ENCODE assay signal across 8 cellular contexts in genomic region chr1:1435094-1435903, GRCh38. TPM values are rescaled to one million over a fixed set of nuclear protein-coding genes. Genes with fewer than 3 reads are reported as not detected.
DNase-seq lines count a peak whose midpoint lies in the region; ATAC-seq, FAIRE-seq and TF ChIP-seq lines count a peak whose summit lies in the region.

VWA1 (plus strand) TSS chr1:1435690; CDS start chr1:1435749, 59 bp downstream.

- H3K4me3 Mint-ChIP-seq in activated naive CD8-positive, alpha-beta T cell treated with anti-CD3 and anti-CD28 coated beads, Interleukin-2, amount 10 ng/mL, durations not matched to agents 7 days and 5 days = peak within 1 kb of the TSS; percentile 53
- H3K4me3 Mint-ChIP-seq in glutamatergic neuron (ENCODE audit: unreplicated experiment) (peak within 1 kb of the TSS; percentile 90), osteocyte (ENCODE audit: unreplicated experiment) (peak within 1 kb of the TSS; percentile 59)

- H3K27ac ChIP-seq in A549 (peak within 1 kb of the TSS; percentile 74 to 94), temporal lobe (ENCODE audit: low read depth, low read length) (peak within 1 kb of the TSS; percentile 96)

- H3K4me3 ChIP-seq in A549 = peak within 1 kb of the TSS; percentile 67

- POLR2A ChIA-PET in A549 (lab: Yijun Ruan, JAX) = no interaction called here
- POLR2A ChIA-PET in activated naive CD8-positive, alpha-beta T cell treated with anti-CD3 and anti-CD28 coated beads, Interleukin-2, amount 10 ng/mL, durations not matched to agents 7 days and 5 days (lab: Charles Lee) = interaction anchor here (1.2 kb wide), 1 partner anchor 28 kb away, joined by 4 read pairs; the partner anchor contains the start of gene MRPL20

- H3K27me3 Mint-ChIP-seq in activated naive CD8-positive, alpha-beta T cell treated with anti-CD3 and anti-CD28 coated beads, Interleukin-2, amount 10 ng/mL, durations not matched to agents 7 days and 5 days = peaks cover 13% of the 10 kb centered on the region
- H3K27me3 Mint-ChIP-seq in glutamatergic neuron (ENCODE audit: unreplicated experiment) (peaks cover 4% of the 10 kb centered on the region), osteocyte (ENCODE audit: unreplicated experiment) (no peaks in the 10 kb centered on the region)

- WGBS in A549 (ENCODE audit: missing lambda C conversion rate) = 43% methylated on average over 23 of the region's 91 CpGs

- no peak for FAIRE-seq in A549 (lab: Jason Lieb, UNC)

- CTCF ChIA-PET in A549 (lab: Yijun Ruan, JAX) = interaction anchor here (0.8 to 4.2 kb wide), 2 partner anchors 11 to 70 kb away, joined by 3 to 16 read pairs; no protein-coding TSS in a partner anchor

- H3K36me3 Mint-ChIP-seq in activated naive CD8-positive, alpha-beta T cell treated with anti-CD3 and anti-CD28 coated beads, Interleukin-2, amount 10 ng/mL, durations not matched to agents 7 days and 5 days = no peaks in the 10 kb centered on the region
- H3K36me3 Mint-ChIP-seq in glutamatergic neuron (ENCODE audit: unreplicated experiment) = no peaks in the 10 kb centered on the region
- H3K36me3 Mint-ChIP-seq in osteocyte (ENCODE audit: unreplicated experiment) = no peaks in the 10 kb centered on the region

- no peak for TF ChIP-seq EP300 in A549 (IDR thresholded peaks at IDR 0.05)

- TF ChIP-seq CTCF in A549 (IDR thresholded peaks at IDR 0.05) (no peak), GM20000 (IDR thresholded peaks at IDR 0.05; ENCODE audit: extremely low read depth, missing control alignments) (no peak), glutamatergic neuron (IDR thresholded peaks at IDR 0.05; ENCODE audit: partially characterized antibody, unreplicated experiment) (no peak), osteocyte (IDR thresholded peaks at IDR 0.05) (no peak)

- H3K9me3 Mint-ChIP-seq in activated naive CD8-positive, alpha-beta T cell treated with anti-CD3 and anti-CD28 coated beads, Interleukin-2, amount 10 ng/mL, durations not matched to agents 7 days and 5 days = no peaks in the 10 kb centered on the region
- H3K9me3 Mint-ChIP-seq in glutamatergic neuron (ENCODE audit: unreplicated experiment) = peaks cover 4% of the 10 kb centered on the region
- H3K9me3 Mint-ChIP-seq in osteocyte (ENCODE audit: unreplicated experiment) = no peaks in the 10 kb centered on the region

- TF ChIP-seq RAD21 in A549 (conservative IDR thresholded peaks at IDR 0.05 in 1 of 2, IDR thresholded peaks at IDR 0.05 in 1 of 2) = no peak

- H3K4me1 Mint-ChIP-seq in activated naive CD8-positive, alpha-beta T cell treated with anti-CD3 and anti-CD28 coated beads, Interleukin-2, amount 10 ng/mL, durations not matched to agents 7 days and 5 days = peaks cover 3% of the 10 kb centered on the region
- H3K4me1 Mint-ChIP-seq in glutamatergic neuron (ENCODE audit: low read depth, unreplicated experiment) = peaks cover 9% of the 10 kb centered on the region
- peaks cover 42% of the 10 kb centered on the region for H3K4me1 Mint-ChIP-seq in osteocyte (ENCODE audit: unreplicated experiment)

- peak within 1 kb of the TSS; percentile 98 for H3K4me2 ChIP-seq in A549

- peak; percentile 39 to 40 for ATAC-seq in A549
- ATAC-seq in activated naive CD8-positive, alpha-beta T cell treated with anti-CD3 and anti-CD28 coated beads, Interleukin-2, amount 10 ng/mL, durations not matched to agents 7 days and 5 days (ENCODE audit: low read depth) = peak; percentile 74
- ATAC-seq in HG03097 (IDR thresholded peaks at IDR 0.05; ENCODE audit: low FRiP score, unreplicated experiment) = no peak

- H3K27ac Mint-ChIP-seq in activated naive CD8-positive, alpha-beta T cell treated with anti-CD3 and anti-CD28 coated beads, Interleukin-2, amount 10 ng/mL, durations not matched to agents 7 days and 5 days = no peak within 1 kb of the TSS
- H3K27ac Mint-ChIP-seq in glutamatergic neuron (ENCODE audit: unreplicated experiment) (peak within 1 kb of the TSS; percentile 80), osteocyte (ENCODE audit: unreplicated experiment) (no peak within 1 kb of the TSS)

- peaks cover 53% of the 10 kb centered on the region for H3K4me1 ChIP-seq in A549

- no peaks in the 10 kb centered on the region for H3K9me3 ChIP-seq in A549

- DNase-seq in A549 (ENCODE audit: low read depth in 1 of 2, low spot score in 1 of 2) (peak in 1 of 2 experiments; percentile 48), GM20000 (ENCODE audit: low spot score) (peak; percentile 96), RKO (ENCODE audit: low spot score) (peak; percentile 59), glutamatergic neuron (peak; percentile 75), osteocyte (ENCODE audit: extremely low spot score, unreplicated experiment) (no peak)
- peak; percentile 90 for DNase-seq in activated naive CD8-positive, alpha-beta T cell treated with anti-CD3 and anti-CD28 coated beads, Interleukin-2, amount 10 ng/mL, durations not matched to agents 7 days and 5 days

- peak; percentile 41 for TF ChIP-seq POLR2A in A549 (IDR thresholded peaks at IDR 0.05; ENCODE audit: low read length)

TF ChIP-seq in A549, 52 proteins besides CTCF, POLR2A, EP300 and RAD21:
- TF ChIP-seq MAX (IDR thresholded peaks at IDR 0.05) (0 out of 2 replicates have a peak, but pooled peaks have one; percentile 15), JUN (IDR thresholded peaks at IDR 0.05) (0 out of 5 replicates have a peak, but pooled peaks of 1 of the 2 experiments have one; percentile 38), HDAC2 (IDR thresholded peaks at IDR 0.05) (no peak)

RNA-seq across cellular contexts. Expression of gene VWA1, which starts in this region (rescaled TPM):
- polyA plus RNA-seq in A549 (2011; rRNA removed) (3.7 and 4.0 TPM in 2 replicates), A549 (2017; fragmentation: RNase III; extraction: RNeasy Plus Mini Kit Qiagen cat#74134 plus additional on column Dnase treatment) (4.2 to 5.3 TPM (median 4.8 TPM) in 3 replicates)
- polyA plus RNA-seq in A549 (2012; cell fraction: cytosol; rRNA removed) = 8.6 and 13.7 TPM in 2 replicates
- polyA plus RNA-seq in A549 (2012; cell fraction: nucleus; rRNA removed) = 17.7 and 31.1 TPM in 2 replicates
- polyA minus RNA-seq in A549 (2011; rRNA and poly(A)+ RNA removed) = 1.2 and 1.3 TPM in 2 replicates
- total RNA-seq in activated naive CD8-positive, alpha-beta T cell treated with anti-CD3 and anti-CD28 coated beads, Interleukin-2, amount 10 ng/mL, durations not matched to agents 7 days and 5 days = under 1 TPM; 0.36 to 0.85 TPM
- total RNA-seq in glutamatergic neuron (ENCODE audit: unreplicated experiment) (56.9 TPM), osteocyte (15.6 and 17.5 TPM in 2 replicates), temporal lobe (6.4 TPM)

Comparison
In these comparisons a context has a peak if more than half of its experiments do, and no peak if none do; other contexts are left out.
1. Peak in DNase-seq and ATAC-seq in activated naive CD8-positive, alpha-beta T cell treated with anti-CD3 and anti-CD28 coated beads, Interleukin-2, amount 10 ng/mL, durations not matched to agents 7 days and 5 days; RNA of the gene not detected or under 1 TPM.